ENCODE assay signal across 1 cellular context in genomic region chr5:37370864-37371726, GRCh38.
A peak's percentile ranks its signal among the peaks of the same experiment; 100 is the strongest.
TF ChIP-seq lines count a peak whose summit lies in the region.

Gene NUP155 (minus strand): TSS chr5:37371106. CDS start chr5:37370977, 129 bp downstream.

TF ChIP-seq in HepG2, 621 proteins besides CTCF, POLR2A, EP300 and RAD21 (continued from another document and continues in another):
- TF ChIP-seq ZEB1 (IDR thresholded peaks at IDR 0.05; ENCODE audit: insufficient replicate concordance, low read depth) (no peak), ZNF605 (CRISPR knock-in tag; IDR thresholded peaks at IDR 0.05) (peak; percentile 73), ZSCAN22 (CRISPR knock-in tag; IDR thresholded peaks at IDR 0.05) (no peak), ZSCAN30 (CRISPR knock-in tag; IDR thresholded peaks at IDR 0.05) (peak; percentile 68; the same call in 1 of the 2 replicates), KMT2A (CRISPR knock-in tag; IDR thresholded peaks at IDR 0.05) (peak; percentile 96; the same call in 1 of the 2 replicates), HES4 (CRISPR knock-in tag; IDR thresholded peaks at IDR 0.05; ENCODE audit: borderline replicate concordance) (no peak), ZFY (CRISPR knock-in tag; IDR thresholded peaks at IDR 0.05) (peak; percentile 56; the same call in 1 of the 2 replicates), ZXDC (CRISPR knock-in tag; IDR thresholded peaks at IDR 0.05) (no peak), ZNF367 (CRISPR knock-in tag; IDR thresholded peaks at IDR 0.05; ENCODE audit: borderline replicate concordance) (no peak), ZNF407 (CRISPR knock-in tag; IDR thresholded peaks at IDR 0.05; ENCODE audit: not compliant biosample characterization) (no peak), KDM1A (CRISPR knock-in tag; IDR thresholded peaks at IDR 0.05) (no peak), RFXAP (CRISPR knock-in tag; IDR thresholded peaks at IDR 0.05; ENCODE audit: borderline replicate concordance) (no peak), MLXIP (CRISPR knock-in tag; IDR thresholded peaks at IDR 0.05; ENCODE audit: borderline replicate concordance) (no peak), SPEN (CRISPR knock-in tag; IDR thresholded peaks at IDR 0.05; ENCODE audit: low read depth) (peak; percentile 92), ZNF263 (CRISPR knock-in tag; IDR thresholded peaks at IDR 0.05) (peak; percentile 84), KDM5B (CRISPR knock-in tag; IDR thresholded peaks at IDR 0.05; ENCODE audit: borderline replicate concordance) (peak; percentile 42; the same call in 1 of the 2 replicates), SP4 (CRISPR knock-in tag; IDR thresholded peaks at IDR 0.05) (peak; percentile 74), NFIC (IDR thresholded peaks at IDR 0.05; ENCODE audit: low read length) (no peak), ZFP36L2 (CRISPR knock-in tag; IDR thresholded peaks at IDR 0.05) (no peak), MAZ (IDR thresholded peaks at IDR 0.05; ENCODE audit: borderline replicate concordance, low read depth, low read length) (peak; percentile 74; the same call in 1 of the 2 replicates), MAZ (CRISPR knock-in tag; IDR thresholded peaks at IDR 0.05; ENCODE audit: low read depth) (peak; percentile 60), CBFB (CRISPR knock-in tag; IDR thresholded peaks at IDR 0.05) (no peak; the same call in 1 of the 2 replicates), ZBTB44 (CRISPR knock-in tag; IDR thresholded peaks at IDR 0.05) (no peak), NFIB (CRISPR knock-in tag; IDR thresholded peaks at IDR 0.05; ENCODE audit: borderline replicate concordance) (no peak), PAXIP1 (CRISPR knock-in tag; conservative IDR thresholded peaks at IDR 0.05) (peak; percentile 16; the same call in 1 of the 2 replicates), GLMP (CRISPR knock-in tag; IDR thresholded peaks at IDR 0.05; ENCODE audit: borderline replicate concordance) (no peak), HNRNPL (IDR thresholded peaks at IDR 0.05; ENCODE audit: low read depth, low read length) (peak; percentile 57; the same call in 1 of the 2 replicates), KLF11 (CRISPR knock-in tag; IDR thresholded peaks at IDR 0.05) (no peak), TMF1 (CRISPR knock-in tag; IDR thresholded peaks at IDR 0.05; ENCODE audit: low read depth) (no peak), MYNN (CRISPR knock-in tag; IDR thresholded peaks at IDR 0.05; ENCODE audit: low read depth) (no peak), GMEB1 (CRISPR knock-in tag; IDR thresholded peaks at IDR 0.05; ENCODE audit: borderline replicate concordance) (peak; percentile 82), JUNB (CRISPR knock-in tag; IDR thresholded peaks at IDR 0.05; ENCODE audit: borderline replicate concordance) (no peak), MXI1 (IDR thresholded peaks at IDR 0.05; ENCODE audit: borderline replicate concordance, low read depth, low read length) (no peak; the same call in 2 of the 3 replicates), CREBL2 (CRISPR knock-in tag; IDR thresholded peaks at IDR 0.05; ENCODE audit: borderline replicate concordance) (no peak), RELA (CRISPR knock-in tag; IDR thresholded peaks at IDR 0.05) (no peak), XRCC5 (optimal IDR thresholded peaks at IDR 0.05; ENCODE audit: low read length) (peak; percentile 62)
